Comparison of ENCODE assay signal across 8 cellular contexts in genomic region chr11:2940166-2940929, GRCh38. TPM values are rescaled to one million over a fixed set of nuclear protein-coding genes. Genes with fewer than 3 reads are reported as not detected.
DNase-seq lines count a peak whose midpoint lies in the region; ATAC-seq and TF ChIP-seq lines count a peak whose summit lies in the region.

No MANE protein-coding gene starts in this region.

- H3K27me3 Mint-ChIP-seq in activated naive CD8-positive, alpha-beta T cell, result no peaks in the 10 kb centered on the region

- TF ChIP-seq CTCF in HCT116 (IDR thresholded peaks at IDR 0.05 in 2 of 3, conservative IDR thresholded peaks at IDR 0.05 in 1 of 3; ENCODE audit: borderline replicate concordance in 1 of 3, insufficient read depth in 1 of 3, low read depth in 2 of 3, low read length in 2 of 3), result no peak

- H3K9me3 Mint-ChIP-seq in activated naive CD8-positive, alpha-beta T cell (ENCODE audit: low read depth), result peaks cover 7% of the 10 kb centered on the region

- no peak for TF ChIP-seq RAD21 in HCT116 (IDR thresholded peaks at IDR 0.05; ENCODE audit: low read depth)

- no peak overlapping the region for H2AFZ ChIP-seq in HCT116 (ENCODE audit: low read depth, low read length, poor library complexity, severe bottlenecking)

- CTCF ChIA-PET in HCT116 (lab: Charles Lee), result interaction anchor here (3.2 kb wide), 1 partner anchor 10 kb away, joined by 11 read pairs; no protein-coding TSS in a partner anchor

- H3K9me2 ChIP-seq in HCT116 (ENCODE audit: insufficient read depth), result no peaks in the 10 kb centered on the region

- intact Hi-C loops in HCT116 (cut with micrococcal nuclease), result no loop called here
- intact Hi-C loops in left colon (cut with DNase I, micrococcal nuclease), result no loop called here

- H3K27ac ChIP-seq in HCT116 (ENCODE audit: low read depth, low read length) (peak overlapping the region; percentile 75), mesendoderm (ENCODE audit: low read depth, low read length) (no peak overlapping the region)

- POLR2A ChIA-PET in HCT116 (lab: Charles Lee), result interaction anchor here (2.4 kb wide), 1 partner anchor 11 kb away, joined by 14 read pairs; the partner anchor contains the start of gene PHLDA2

- peak overlapping the region; percentile 55 for H3K9ac ChIP-seq in HCT116 (ENCODE audit: low read length)
- no peak overlapping the region for H3K9ac ChIP-seq in mesendoderm (ENCODE audit: low read length)

- peak overlapping the region; percentile 34 for H3K27ac Mint-ChIP-seq in activated naive CD8-positive, alpha-beta T cell

- H3K4me1 ChIP-seq in HCT116 (ENCODE audit: control insufficient read depth in 1 of 2, insufficient read depth in 2 of 2, low read length in 2 of 2), result peaks cover 22 to 41% of the 10 kb centered on the region in 2 experiments
- no peaks in the 10 kb centered on the region for H3K4me1 ChIP-seq in mesendoderm (ENCODE audit: control insufficient read depth, low read depth, low read length)

- peaks cover 11% of the 10 kb centered on the region for H3K36me3 Mint-ChIP-seq in activated naive CD8-positive, alpha-beta T cell

- no peak overlapping the region for H4K5ac ChIP-seq in mesendoderm (ENCODE audit: low read length)

- peaks cover 2 to 20% of the 10 kb centered on the region in 2 experiments; a peak in 2 of 4 replicates for H3K36me3 ChIP-seq in HCT116 (ENCODE audit: control insufficient read depth in 1 of 2, insufficient read depth in 2 of 2, low read length in 2 of 2)
- H3K36me3 ChIP-seq in mesendoderm (ENCODE audit: control insufficient read depth, insufficient read depth, low read length), result peaks cover 4% of the 10 kb centered on the region

- no peak overlapping the region for H3K18ac ChIP-seq in mesendoderm (ENCODE audit: low read length)

- no peak overlapping the region for H2BK5ac ChIP-seq in mesendoderm (ENCODE audit: low read length)

- H3K4me3 Mint-ChIP-seq in activated naive CD8-positive, alpha-beta T cell, result no peak overlapping the region

- no CpG with 5 or more reads among the region's 15 CpGs for WGBS in mesendoderm (ENCODE audit: extremely low coverage, insufficient coverage, low lambda C conversion rate)

- BruUV-seq in HCT116 (replicated peaks; lab: Mats Ljungman, UMichigan), result no TSS peak

- no peak overlapping the region for H2BK120ac ChIP-seq in mesendoderm (ENCODE audit: low read depth, low read length)

- H3K79me2 ChIP-seq in HCT116 (ENCODE audit: insufficient read depth, low read length) (no peaks in the 10 kb centered on the region), mesendoderm (ENCODE audit: control insufficient read depth, insufficient read depth, low read length) (no peaks in the 10 kb centered on the region)

- peaks cover 0 to 9% of the 10 kb centered on the region in 2 experiments; a peak in 1 of 4 replicates for H3K9me3 ChIP-seq in HCT116 (ENCODE audit: control insufficient read depth in 1 of 2, insufficient read depth in 1 of 2, low read depth in 1 of 2, low read length in 2 of 2)

- peaks cover 21% of the 10 kb centered on the region for H3K4me1 Mint-ChIP-seq in activated naive CD8-positive, alpha-beta T cell (ENCODE audit: low read depth)

- H3K4me2 ChIP-seq in HCT116 (ENCODE audit: low read length), result peak overlapping the region; percentile 68
- no peak overlapping the region for H3K4me2 ChIP-seq in mesendoderm (ENCODE audit: low read length)

- peaks cover 1% of the 10 kb centered on the region for H3K79me1 ChIP-seq in mesendoderm (ENCODE audit: low read length)

- no peak overlapping the region for H4K8ac ChIP-seq in mesendoderm (ENCODE audit: low read depth, low read length)

- RAD21 ChIA-PET in HCT116 (lab: Charles Lee; ENCODE audit: low non-redundant PET in 1 of 2, low total read pairs in 2 of 2, uncharacterized antibody in 2 of 2, unreplicated experiment in 2 of 2), result no interaction called here

- H3K4me3 ChIP-seq in HCT116 (replicated peaks in 1 of 2; ENCODE audit: low read depth in 1 of 2, low read length in 2 of 2) (peak overlapping the region in 1 of 2 experiments; percentile 22; a peak in 1 of 4 replicates), mesendoderm (ENCODE audit: low read length) (no peak overlapping the region)

- H3K27me3 ChIP-seq in HCT116 (ENCODE audit: insufficient read depth, low read length) (no peaks in the 10 kb centered on the region), mesendoderm (ENCODE audit: insufficient read depth, low read length, poor library complexity) (no peaks in the 10 kb centered on the region)

- H4K20me1 ChIP-seq in HCT116 (ENCODE audit: insufficient read depth), result no peaks in the 10 kb centered on the region

- no peak for TF ChIP-seq POLR2A in HCT116 (IDR thresholded peaks at IDR 0.05; ENCODE audit: borderline replicate concordance, extremely low read depth, insufficient read depth, insufficient read length)

- in situ Hi-C loops in ACHN (cut with HindIII; ENCODE audit: low pct_ligation_motif_present, low pct_unique_long_range_greater_than_20kb, low sequenced_read_pairs), result no loop called here

- DNase-seq in ACHN (peak; percentile 31), HCT116 (ENCODE audit: low read depth, low spot score) (peak; percentile 53), left colon (peak; percentile 65 to 91), HuH-7.5 (ENCODE audit: low spot score) (no peak), NCI-H1694 treated with DMSO at 0.1 percent for 48 hours (lab: John Stamatoyannopoulos, UW) (no peak), mesendoderm (no peak), NCI-H2171 treated with DMSO at 0.1 percent for 48 hours (lab: John Stamatoyannopoulos, UW) (no peak)

- H2BK15ac ChIP-seq in mesendoderm (replicated peaks; ENCODE audit: low read depth), result no peak overlapping the region

- no peak overlapping the region for H3K56ac ChIP-seq in mesendoderm (ENCODE audit: low read length)

- H3K4ac ChIP-seq in mesendoderm (ENCODE audit: low read depth, low read length), result no peak overlapping the region

- no peak overlapping the region for H2AK5ac ChIP-seq in mesendoderm (ENCODE audit: low read length)

- no peak overlapping the region for H3K23ac ChIP-seq in mesendoderm (ENCODE audit: low read length)

- ATAC-seq in HCT116 (peak; percentile 81), left colon (peak; percentile 71)

TF ChIP-seq in HCT116, 20 proteins besides CTCF, POLR2A, EP300 and RAD21 (continues in another document):
- TF ChIP-seq ATF3 (IDR thresholded peaks at IDR 0.05) (no peak), SP1 (IDR thresholded peaks at IDR 0.05; ENCODE audit: low read depth) (no peak), REST (IDR thresholded peaks at IDR 0.05; ENCODE audit: low read depth) (no peak), SIN3A (IDR thresholded peaks at IDR 0.05; ENCODE audit: low read depth) (no peak), JUND (IDR thresholded peaks at IDR 0.05) (no peak), MAX (IDR thresholded peaks at IDR 0.05) (no peak), CEBPB (IDR thresholded peaks at IDR 0.05; ENCODE audit: low read depth) (no peak), EZH2 (IDR thresholded peaks at IDR 0.05) (no peak), ZFX (IDR thresholded peaks at IDR 0.05) (no peak), ZNF274 (IDR thresholded peaks at IDR 0.05; ENCODE audit: low read depth, low read length) (no peak)

RNA-seq across cellular contexts. Expression of gene PHLDA2, which starts 11.1 kb away (rescaled TPM):
- 309 TPM for total RNA-seq in HCT116 (2021; ENCODE audit: unreplicated experiment)
- 446 and 495 TPM in 2 replicates for polyA plus RNA-seq in HCT116 (2012)
- 10 to 100 TPM; 29.9 to 36.7 TPM for total RNA-seq in left colon
- 18.5 TPM for polyA plus RNA-seq in mesendoderm (2013, experiment 1 of 2)
- 18.7 TPM for polyA plus RNA-seq in mesendoderm (2013, experiment 2 of 2)

RNA-seq across cellular contexts. Expression of gene NAP1L4, which starts 51.8 kb away (rescaled TPM):
- total RNA-seq in HCT116 (2021; ENCODE audit: unreplicated experiment) (144 TPM), left colon (100 to 1,000 TPM in 1 of 2 donors, 10 to 100 TPM in 1; 88.8 to 103 TPM)
- polyA plus RNA-seq in HCT116 (2012), result 63.0 and 82.2 TPM in 2 replicates
- polyA plus RNA-seq in mesendoderm (2013, experiment 1 of 2), result 166 TPM
- polyA plus RNA-seq in mesendoderm (2013, experiment 2 of 2), result 172 TPM

RNA-seq across cellular contexts. Expression of gene CDKN1C, which starts 54.8 kb away (rescaled TPM):
- total RNA-seq in HCT116 (2021; ENCODE audit: unreplicated experiment), result 24.0 TPM
- polyA plus RNA-seq in HCT116 (2012), result 15.9 and 22.3 TPM in 2 replicates
- total RNA-seq in left colon, result 10 to 100 TPM in 1 of 2 donors, 1 to 10 TPM in 1; 5.8 to 10.6 TPM
- 4.1 TPM for polyA plus RNA-seq in mesendoderm (2013, experiment 1 of 2)
- polyA plus RNA-seq in mesendoderm (2013, experiment 2 of 2), result 4.4 TPM

Comparison
In these comparisons a context has a peak if more than half of its experiments do, and no peak if none do; other contexts are left out.
1. DNase-seq: peak in ACHN (single experiment), HCT116 (single experiment) and left colon (2 of 2); none in HuH-7.5 (single experiment), NCI-H1694 treated with DMSO at 0.1 percent for 48 hours (single experiment), mesendoderm (single experiment) and NCI-H2171 treated with DMSO at 0.1 percent for 48 hours (single experiment).